Comparison of ENCODE assay signal across 3 cellular contexts in the genomic region with DNA sequence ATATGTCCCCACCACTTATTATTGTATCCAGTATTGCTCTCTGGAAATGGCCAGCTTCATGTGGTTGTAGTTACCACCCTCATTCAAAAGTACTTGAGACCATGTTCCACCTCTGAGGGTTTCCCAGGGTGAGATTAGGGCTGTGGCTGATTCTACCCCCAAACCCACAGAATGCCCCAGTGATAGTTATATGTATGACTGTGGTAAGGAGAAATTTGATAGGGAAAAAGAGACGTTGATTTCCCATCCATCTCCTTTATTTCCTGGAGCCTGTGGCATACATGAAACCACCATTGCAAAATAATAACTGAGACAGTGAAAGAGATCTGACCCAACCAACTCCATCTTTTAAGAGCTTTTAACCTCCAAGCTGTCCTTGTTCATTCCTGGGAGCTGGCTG.
TF ChIP-seq lines count a peak whose summit lies in the region.

No MANE protein-coding gene starts in this region.

TF ChIP-seq in HepG2, 621 proteins besides CTCF, POLR2A, EP300 and RAD21:
- no peak for TF ChIP-seq ZNF629 (CRISPR knock-in tag; conservative IDR thresholded peaks at IDR 0.05)
- TF ChIP-seq NBN (conservative IDR thresholded peaks at IDR 0.05) = no peak
- no peak for TF ChIP-seq IRF2 (CRISPR knock-in tag; IDR thresholded peaks at IDR 0.05)
- TF ChIP-seq RBFOX2 (IDR thresholded peaks at IDR 0.05; ENCODE audit: low read depth, low read length) = no peak
- TF ChIP-seq ZNF761 (CRISPR knock-in tag; conservative IDR thresholded peaks at IDR 0.05) = no peak
- TF ChIP-seq, protein P1, sequence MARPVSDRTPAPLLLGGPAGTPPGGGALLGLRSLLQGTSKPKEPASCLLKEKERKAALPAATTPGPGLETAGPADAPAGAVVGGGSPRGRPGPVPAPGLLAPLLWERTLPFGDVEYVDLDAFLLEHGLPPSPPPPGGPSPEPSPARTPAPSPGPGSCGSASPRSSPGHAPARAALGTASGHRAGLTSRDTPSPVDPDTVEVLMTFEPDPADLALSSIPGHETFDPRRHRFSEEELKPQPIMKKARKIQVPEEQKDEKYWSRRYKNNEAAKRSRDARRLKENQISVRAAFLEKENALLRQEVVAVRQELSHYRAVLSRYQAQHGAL (CRISPR knock-in tag; IDR thresholded peaks at IDR 0.05; ENCODE audit: not compliant biosample characterization) = no peak
- no peak for TF ChIP-seq CC2D1A (CRISPR knock-in tag; IDR thresholded peaks at IDR 0.05)
- TF ChIP-seq, protein P2, sequence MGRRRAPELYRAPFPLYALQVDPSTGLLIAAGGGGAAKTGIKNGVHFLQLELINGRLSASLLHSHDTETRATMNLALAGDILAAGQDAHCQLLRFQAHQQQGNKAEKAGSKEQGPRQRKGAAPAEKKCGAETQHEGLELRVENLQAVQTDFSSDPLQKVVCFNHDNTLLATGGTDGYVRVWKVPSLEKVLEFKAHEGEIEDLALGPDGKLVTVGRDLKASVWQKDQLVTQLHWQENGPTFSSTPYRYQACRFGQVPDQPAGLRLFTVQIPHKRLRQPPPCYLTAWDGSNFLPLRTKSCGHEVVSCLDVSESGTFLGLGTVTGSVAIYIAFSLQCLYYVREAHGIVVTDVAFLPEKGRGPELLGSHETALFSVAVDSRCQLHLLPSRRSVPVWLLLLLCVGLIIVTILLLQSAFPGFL (CRISPR knock-in tag; IDR thresholded peaks at IDR 0.05) = no peak
- no peak for TF ChIP-seq ZNF263 (CRISPR knock-in tag; IDR thresholded peaks at IDR 0.05)
- no peak for TF ChIP-seq GTF2F1 (IDR thresholded peaks at IDR 0.05; ENCODE audit: low read length)
- TF ChIP-seq ZBTB42 (CRISPR knock-in tag; IDR thresholded peaks at IDR 0.05) = no peak
- no peak for TF ChIP-seq ZNF83 (CRISPR knock-in tag; IDR thresholded peaks at IDR 0.05; ENCODE audit: borderline replicate concordance)

TF ChIP-seq in IMR-90, 13 proteins besides CTCF, POLR2A, EP300 and RAD21:
- no peak for TF ChIP-seq RCOR1 (IDR thresholded peaks at IDR 0.05; ENCODE audit: insufficient replicate concordance, low read length)
- TF ChIP-seq BHLHE40 (IDR thresholded peaks at IDR 0.05; ENCODE audit: low read depth, low read length) = no peak
- TF ChIP-seq NFE2L2 (IDR thresholded peaks at IDR 0.05; ENCODE audit: low read depth, low read length) = no peak
- TF ChIP-seq CEBPB (IDR thresholded peaks at IDR 0.05; ENCODE audit: low read depth, low read length) = no peak
- no peak for TF ChIP-seq CHD1 (IDR thresholded peaks at IDR 0.05; ENCODE audit: low read depth, low read length)
- TF ChIP-seq FOS (IDR thresholded peaks at IDR 0.05; ENCODE audit: low read depth, low read length) = no peak
- no peak for TF ChIP-seq MAFK (IDR thresholded peaks at IDR 0.05; ENCODE audit: low read depth, low read length)
- no peak for TF ChIP-seq SMC3 (IDR thresholded peaks at IDR 0.05; ENCODE audit: low read depth, low read length)
- TF ChIP-seq, protein P3, sequence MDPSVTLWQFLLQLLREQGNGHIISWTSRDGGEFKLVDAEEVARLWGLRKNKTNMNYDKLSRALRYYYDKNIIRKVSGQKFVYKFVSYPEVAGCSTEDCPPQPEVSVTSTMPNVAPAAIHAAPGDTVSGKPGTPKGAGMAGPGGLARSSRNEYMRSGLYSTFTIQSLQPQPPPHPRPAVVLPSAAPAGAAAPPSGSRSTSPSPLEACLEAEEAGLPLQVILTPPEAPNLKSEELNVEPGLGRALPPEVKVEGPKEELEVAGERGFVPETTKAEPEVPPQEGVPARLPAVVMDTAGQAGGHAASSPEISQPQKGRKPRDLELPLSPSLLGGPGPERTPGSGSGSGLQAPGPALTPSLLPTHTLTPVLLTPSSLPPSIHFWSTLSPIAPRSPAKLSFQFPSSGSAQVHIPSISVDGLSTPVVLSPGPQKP (IDR thresholded peaks at IDR 0.05; ENCODE audit: borderline replicate concordance, low read depth, low read length) = no peak
- TF ChIP-seq USF2 (IDR thresholded peaks at IDR 0.05; ENCODE audit: low read depth, low read length) = no peak
- TF ChIP-seq MAZ (IDR thresholded peaks at IDR 0.05; ENCODE audit: borderline replicate concordance, low read depth, low read length) = no peak
- no peak for TF ChIP-seq RFX5 (IDR thresholded peaks at IDR 0.05; ENCODE audit: low read depth, low read length)
- no peak for TF ChIP-seq MXI1 (IDR thresholded peaks at IDR 0.05; ENCODE audit: borderline replicate concordance, low read depth, low read length)

TF ChIP-seq in GM12878, 131 proteins besides CTCF, POLR2A, EP300 and RAD21:
- TF ChIP-seq MEF2B (IDR thresholded peaks at IDR 0.05; ENCODE audit: partially characterized antibody, poor library complexity, severe bottlenecking) (no peak), TAF1 (IDR thresholded peaks at IDR 0.05; ENCODE audit: borderline replicate concordance, low read depth, low read length) (no peak), NFYA (IDR thresholded peaks at IDR 0.05; ENCODE audit: borderline replicate concordance, low read depth, low read length) (no peak), TARDBP (IDR thresholded peaks at IDR 0.05; ENCODE audit: borderline replicate concordance) (no peak), IKZF1 (conservative IDR thresholded peaks at IDR 0.05) (no peak), E4F1 (IDR thresholded peaks at IDR 0.05; ENCODE audit: borderline replicate concordance, partially characterized antibody) (no peak)
- TF ChIP-seq, protein P4, sequence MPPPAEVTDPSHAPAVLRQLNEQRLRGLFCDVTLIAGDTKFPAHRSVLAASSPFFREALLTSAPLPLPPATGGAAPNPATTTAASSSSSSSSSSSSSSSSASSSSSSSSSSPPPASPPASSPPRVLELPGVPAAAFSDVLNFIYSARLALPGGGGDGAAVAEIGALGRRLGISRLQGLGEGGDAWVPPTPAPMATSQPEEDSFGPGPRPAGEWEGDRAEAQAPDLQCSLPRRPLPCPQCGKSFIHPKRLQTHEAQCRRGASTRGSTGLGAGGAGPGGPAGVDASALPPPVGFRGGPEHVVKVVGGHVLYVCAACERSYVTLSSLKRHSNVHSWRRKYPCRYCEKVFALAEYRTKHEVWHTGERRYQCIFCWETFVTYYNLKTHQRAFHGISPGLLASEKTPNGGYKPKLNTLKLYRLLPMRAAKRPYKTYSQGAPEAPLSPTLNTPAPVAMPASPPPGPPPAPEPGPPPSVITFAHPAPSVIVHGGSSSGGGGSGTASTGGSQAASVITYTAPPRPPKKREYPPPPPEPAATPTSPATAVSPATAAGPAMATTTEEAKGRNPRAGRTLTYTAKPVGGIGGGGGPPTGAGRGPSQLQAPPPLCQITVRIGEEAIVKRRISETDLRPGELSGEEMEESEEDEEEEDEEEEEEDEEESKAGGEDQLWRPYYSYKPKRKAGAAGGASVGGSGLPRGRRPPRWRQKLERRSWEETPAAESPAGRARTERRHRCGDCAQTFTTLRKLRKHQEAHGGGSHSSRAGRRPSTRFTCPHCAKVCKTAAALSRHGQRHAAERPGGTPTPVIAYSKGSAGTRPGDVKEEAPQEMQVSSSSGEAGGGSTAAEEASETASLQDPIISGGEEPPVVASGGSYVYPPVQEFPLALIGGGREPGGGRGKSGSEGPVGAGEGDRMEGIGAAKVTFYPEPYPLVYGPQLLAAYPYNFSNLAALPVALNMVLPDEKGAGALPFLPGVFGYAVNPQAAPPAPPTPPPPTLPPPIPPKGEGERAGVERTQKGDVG (CRISPR knock-in tag; IDR thresholded peaks at IDR 0.05) = no peak
